ENCODE assay signal across 25 cellular contexts in genomic region chr9:73715591-73715990, GRCh38.
"Had no signal": no experiment of that assay in that cellular context is flagged by ENCODE, and none has a peak within 500 bp of the region (broad histone marks: within the 10 kb centered on the region; RNA-seq: fewer than 3 reads in every experiment).

No MANE protein-coding gene starts in this region.

- H3K27ac ChIP-seq: coronary artery, dorsolateral prefrontal cortex, esophagus muscularis mucosa, gastrocnemius medialis, heart right ventricle, left lung, lower lobe of right lung had no signal

- H3K27ac Mint-ChIP-seq: immature natural killer cell, mesothelial cell of epicardium, naive B cell had no signal

- H3K4me1 ChIP-seq: esophagus muscularis mucosa, gastrocnemius medialis, heart right ventricle, left lung, lower lobe of right lung had no signal

- DNase-seq: dermis blood vessel endothelial cell; dorsolateral prefrontal cortex; effector CD4-positive, alpha-beta T cell; effector memory CD4-positive, alpha-beta T cell; foreskin melanocyte; gastrocnemius medialis; glutamatergic neuron; head of caudate nucleus; heart right ventricle; hippocampal formation; immature natural killer cell; left cardiac atrium; left lung; left ventricle myocardium superior; lower lobe of right lung; mesenchymal stem cell; mucosa of descending colon; naive B cell had no signal

- H3K4me1 Mint-ChIP-seq: immature natural killer cell, mesothelial cell of epicardium, naive B cell had no signal

- H3K36me3 Mint-ChIP-seq: immature natural killer cell, mesothelial cell of epicardium, naive B cell had no signal

- H3K4me3 ChIP-seq: coronary artery, dorsolateral prefrontal cortex, esophagus muscularis mucosa, gastrocnemius medialis, heart right ventricle, left lung, lower lobe of right lung, mucosa of descending colon had no signal

- FAIRE-seq: colon, endothelial cell of umbilical vein, islet of Langerhans, keratinocyte had no signal

- H3K36me3 ChIP-seq: esophagus muscularis mucosa, gastrocnemius medialis, heart right ventricle, left lung, lower lobe of right lung had no signal

- H3K27me3 Mint-ChIP-seq: naive B cell had no signal

- H3K27me3 ChIP-seq: dorsolateral prefrontal cortex, esophagus muscularis mucosa, gastrocnemius medialis, heart right ventricle, left lung had no signal

- H3K9me3 Mint-ChIP-seq: mesothelial cell of epicardium had no signal

- H3K9me3 ChIP-seq: esophagus muscularis mucosa, gastrocnemius medialis, heart right ventricle, left lung, lower lobe of right lung, mucosa of descending colon had no signal

- H3K4me3 Mint-ChIP-seq: immature natural killer cell, mesothelial cell of epicardium, naive B cell had no signal
